In genomic region chr1:38244218-38244617, GRCh38 we compare ENCODE assay signal across 1 cellular context.
TF ChIP-seq lines count a peak whose summit lies in the region.

No MANE protein-coding gene starts in this region.

TF ChIP-seq in H1, 55 proteins besides CTCF, POLR2A, EP300 and RAD21:
- no peak for TF ChIP-seq USF2 (IDR thresholded peaks at IDR 0.05; ENCODE audit: low read length)
- no peak for TF ChIP-seq SIN3A (conservative IDR thresholded peaks at IDR 0.05 in 1 of 2, IDR thresholded peaks at IDR 0.05 in 1 of 2; ENCODE audit: low read depth in 1 of 2, low read length in 2 of 2)
- TF ChIP-seq NANOG (IDR thresholded peaks at IDR 0.05; ENCODE audit: insufficient read depth, low read depth, low read length, poor library complexity, severe bottlenecking): no peak
- TF ChIP-seq EGR1 (IDR thresholded peaks at IDR 0.05; ENCODE audit: borderline replicate concordance, low read depth, low read length): no peak
- no peak for TF ChIP-seq CHD7 (IDR thresholded peaks at IDR 0.05; ENCODE audit: insufficient replicate concordance, low read length)
- TF ChIP-seq MAX (IDR thresholded peaks at IDR 0.05): peak; percentile 96
- TF ChIP-seq KDM1A (IDR thresholded peaks at IDR 0.05; ENCODE audit: borderline replicate concordance, low read length): 0 out of 2 replicates have a peak, but pooled peaks have one; percentile 8
- TF ChIP-seq SP2 (IDR thresholded peaks at IDR 0.05; ENCODE audit: low read length): no peak
- no peak for TF ChIP-seq CBX5 (IDR thresholded peaks at IDR 0.05; ENCODE audit: low read depth, low read length)
- peak; percentile 77 for TF ChIP-seq E2F6 (IDR thresholded peaks at IDR 0.05)
- TF ChIP-seq EZH2 (IDR thresholded peaks at IDR 0.05; ENCODE audit: low read depth, low read length, severe bottlenecking): no peak
- no peak for TF ChIP-seq CHD1 (IDR thresholded peaks at IDR 0.05; ENCODE audit: low read depth, low read length)
- TF ChIP-seq ATF3 (IDR thresholded peaks at IDR 0.05; ENCODE audit: insufficient read depth, low read depth, low read length): no peak
- no peak for TF ChIP-seq BRCA1 (IDR thresholded peaks at IDR 0.05; ENCODE audit: low read depth, low read length)
- TF ChIP-seq RBBP5 (IDR thresholded peaks at IDR 0.05; ENCODE audit: borderline replicate concordance, low read depth, low read length): peak; percentile 55
- TF ChIP-seq POLR2AphosphoS5 (IDR thresholded peaks at IDR 0.05; ENCODE audit: low read depth, low read length): no peak
- TF ChIP-seq CBX8 (IDR thresholded peaks at IDR 0.05; ENCODE audit: borderline replicate concordance, low read depth, low read length): no peak
- TF ChIP-seq TCF12 (IDR thresholded peaks at IDR 0.05; ENCODE audit: low read depth, low read length): 0 out of 2 replicates have a peak, but pooled peaks have one; percentile 11
- no peak for TF ChIP-seq FOSL1 (IDR thresholded peaks at IDR 0.05; ENCODE audit: insufficient read depth, low read depth, low read length)
- TF ChIP-seq ATF2 (IDR thresholded peaks at IDR 0.05; ENCODE audit: low read length): no peak
- TF ChIP-seq GTF2F1 (IDR thresholded peaks at IDR 0.05; ENCODE audit: borderline replicate concordance, low read depth, low read length): no peak
- no peak for TF ChIP-seq SIRT6 (IDR thresholded peaks at IDR 0.05; ENCODE audit: low read length)
- peak; percentile 34; the same call in 1 of the 2 replicates for TF ChIP-seq SP1 (IDR thresholded peaks at IDR 0.05; ENCODE audit: low read depth, low read length)
- no peak for TF ChIP-seq TEAD4 (IDR thresholded peaks at IDR 0.05; ENCODE audit: low read depth, low read length)
